ENCODE assay signal across 22 cellular contexts in genomic region chr4:163467371-163467770, GRCh38. TPM values are rescaled to one million over a fixed set of nuclear protein-coding genes. Genes with fewer than 3 reads are reported as not detected.
"Had no signal": no experiment of that assay in that cellular context is flagged by ENCODE, and none has a peak within 500 bp of the region (broad histone marks: within the 10 kb centered on the region; RNA-seq: fewer than 3 reads in every experiment).

No MANE protein-coding gene starts in this region.

- H3K27ac ChIP-seq: ascending aorta, body of pancreas, PC-9 had no signal

- H3K9me3 Mint-ChIP-seq: activated CD8-positive, alpha-beta T cell treated with anti-CD3 and anti-CD28 coated beads for 36 hours; activated naive CD8-positive, alpha-beta T cell treated with anti-CD3 and anti-CD28 coated beads, Interleukin-2, amount 10 ng/mL, durations not matched to agents 7 days and 5 days; central memory CD8-positive, alpha-beta T cell; T-helper 1 cell treated with Interleukin-12 subunit alpha and Interleukin-12 subunit beta and Interleukin-4 antibody, amounts not matched to agents 30 μg/mL and 1 μg/mL, for 36 hours had no signal

- DNase-seq: activated CD4-positive, alpha-beta T cell treated with anti-CD3 and anti-CD28 coated beads for 4 hours; activated CD8-positive, alpha-beta memory T cell treated with anti-CD3 and anti-CD28 coated beads, Interleukin-2, amount 50 U/mL, for 48 hours; activated CD8-positive, alpha-beta T cell treated with anti-CD3 and anti-CD28 coated beads for 36 hours; activated naive CD4-positive, alpha-beta T cell treated with anti-CD3 and anti-CD28 coated beads, Interleukin-2, amount 50 U/mL, for 16 hours; activated naive CD8-positive, alpha-beta T cell treated with anti-CD3 and anti-CD28 coated beads, Interleukin-2, amount 10 ng/mL, durations not matched to agents 7 days and 5 days; activated T-cell treated with anti-CD3 and anti-CD28 coated beads, Interleukin-2, amount 50 U/mL, for 1 hour; amniotic stem cell; body of pancreas; MG63; MV-4-11; NCI-H1105; NCI-H1436; NCI-H1694 treated with DMSO at 0.1 percent for 48 hours; NCI-H2029 treated with DMSO at 0.1 percent for 48 hours; NCI-H510A treated with DMSO at 0.1 percent for 48 hours; PC-9; SHP77 treated with DMSO at 0.1 percent for 48 hours had no signal

- H3K27ac Mint-ChIP-seq: activated CD8-positive, alpha-beta T cell treated with anti-CD3 and anti-CD28 coated beads for 36 hours; activated naive CD8-positive, alpha-beta T cell treated with anti-CD3 and anti-CD28 coated beads, Interleukin-2, amount 10 ng/mL, durations not matched to agents 7 days and 5 days; T-helper 1 cell treated with Interleukin-12 subunit alpha and Interleukin-12 subunit beta and Interleukin-4 antibody, amounts not matched to agents 30 μg/mL and 1 μg/mL, for 36 hours had no signal

- H3K4me1 ChIP-seq: ascending aorta, body of pancreas had no signal

- H3K4me1 Mint-ChIP-seq: activated naive CD8-positive, alpha-beta T cell treated with anti-CD3 and anti-CD28 coated beads, Interleukin-2, amount 10 ng/mL, durations not matched to agents 7 days and 5 days; central memory CD8-positive, alpha-beta T cell had no signal

- H3K4me3 Mint-ChIP-seq: activated CD8-positive, alpha-beta T cell treated with anti-CD3 and anti-CD28 coated beads for 36 hours; activated naive CD8-positive, alpha-beta T cell treated with anti-CD3 and anti-CD28 coated beads, Interleukin-2, amount 10 ng/mL, durations not matched to agents 7 days and 5 days; central memory CD8-positive, alpha-beta T cell; T-helper 1 cell treated with Interleukin-12 subunit alpha and Interleukin-12 subunit beta and Interleukin-4 antibody, amounts not matched to agents 30 μg/mL and 1 μg/mL, for 36 hours had no signal

- ATAC-seq: activated CD4-positive, CD25-positive, alpha-beta regulatory T cell treated with anti-CD3 and anti-CD28 coated beads, Interleukin-2, amount 50 U/mL, for 24 hours; activated CD8-positive, alpha-beta T cell treated with anti-CD3 and anti-CD28 coated beads for 36 hours; body of pancreas had no signal

- H3K4me2 ChIP-seq: PC-9 had no signal

- H3K4me3 ChIP-seq: ascending aorta, body of pancreas, MG63, PC-9 had no signal

- H3K36me3 Mint-ChIP-seq: activated naive CD8-positive, alpha-beta T cell treated with anti-CD3 and anti-CD28 coated beads, Interleukin-2, amount 10 ng/mL, durations not matched to agents 7 days and 5 days had no signal

- H2AFZ ChIP-seq: PC-9 had no signal

- H3K36me3 ChIP-seq: ascending aorta, MG63 had no signal

- H3K27me3 ChIP-seq: ascending aorta, body of pancreas had no signal

- H3K9me3 ChIP-seq: ascending aorta, body of pancreas, MG63 had no signal

RNA-seq across cellular contexts. Expression of gene TKTL2, which starts 6.2 kb away (rescaled TPM):
- total RNA-seq: activated CD8-positive, alpha-beta T cell treated with anti-CD3 and anti-CD28 coated beads for 36 hours; activated naive CD8-positive, alpha-beta T cell treated with anti-CD3 and anti-CD28 coated beads, Interleukin-2, amount 10 ng/mL, durations not matched to agents 7 days and 5 days; ascending aorta; body of pancreas; PC-9; SK-MEL-5 had no signal
